ENCODE assay signal across 11 cellular contexts in genomic region chr1:47415728-47416318, GRCh38. TPM values are rescaled to one million over a fixed set of nuclear protein-coding genes. Genes with fewer than 3 reads are reported as not detected.
DNase-seq lines count a peak whose midpoint lies in the region; ATAC-seq and TF ChIP-seq lines count a peak whose summit lies in the region.
"Had no signal": no experiment of that assay in that cellular context is flagged by ENCODE, and none has a peak within 500 bp of the region (broad histone marks: within the 10 kb centered on the region; RNA-seq: fewer than 3 reads in every experiment).

Gene FOXE3, plus strand, starts transcription at chr1:47416285. Its CDS starts 31 bp downstream, at chr1:47416316.

- H3K27me3 ChIP-seq in GM23248 (replicated peaks; ENCODE audit: insufficient read depth) (no peaks in the 10 kb centered on the region; the same call in 1 of the 2 replicates), parathyroid adenoma (ENCODE audit: control insufficient read depth, insufficient read depth, low read length) (no peaks in the 10 kb centered on the region)
- H3K27me3 ChIP-seq: ovary had no signal

- H3K79me2 ChIP-seq in GM23248 (ENCODE audit: insufficient read depth), result no peaks in the 10 kb centered on the region
- H3K79me2 ChIP-seq in parathyroid adenoma, result no peaks in the 10 kb centered on the region

- H3F3A ChIP-seq in GM23248 (ENCODE audit: insufficient read depth), result peaks cover 10% of the 10 kb centered on the region

- H3K9ac ChIP-seq in GM23248, result no peak within 1 kb of the TSS
- H3K9ac ChIP-seq in parathyroid adenoma, result no peak within 1 kb of the TSS

- no peaks in the 10 kb centered on the region for H3K9me2 ChIP-seq in GM23248 (ENCODE audit: insufficient read depth)

- H3K9me3 ChIP-seq in GM23248 (ENCODE audit: low read depth), result no peaks in the 10 kb centered on the region
- no peaks in the 10 kb centered on the region for H3K9me3 ChIP-seq in T-helper 17 cell (ENCODE audit: control insufficient read depth, low read length, poor library complexity, severe bottlenecking)
- H3K9me3 ChIP-seq in parathyroid adenoma (ENCODE audit: control insufficient read depth, low read length), result no peaks in the 10 kb centered on the region
- H3K9me3 ChIP-seq: ovary had no signal

- in situ Hi-C loops in GM23248 (cut with MboI), result no loop called here

- ATAC-seq in T-helper 17 cell, result no peak
- ATAC-seq: K562 had no signal

- H3K4me3 Mint-ChIP-seq in T-helper 17 cell, result peak within 1 kb of the TSS; percentile 87

- 39 to 49% methylated on average over 11 to 21 of the region's 21 CpGs for WGBS in GM23248 (ENCODE audit: low coverage in 1 of 2, low lambda C conversion rate in 2 of 2, missing lambda C conversion rate in 2 of 2), 2 experiments

- peaks cover 57% of the 10 kb centered on the region for H3K27me3 Mint-ChIP-seq in T-helper 17 cell

- peak within 1 kb of the TSS; percentile 60 for H3K4me3 ChIP-seq in GM23248
- peak within 1 kb of the TSS; percentile 12 for H3K4me3 ChIP-seq in fibroblast of pulmonary artery (replicated peaks; ENCODE audit: low read depth, low read length)
- no peak within 1 kb of the TSS for H3K4me3 ChIP-seq in parathyroid adenoma (ENCODE audit: low read depth, low read length)
- H3K4me3 ChIP-seq: K562, ovary had no signal

- no peaks in the 10 kb centered on the region for H3K36me3 ChIP-seq in GM23248 (ENCODE audit: low read depth)
- no peaks in the 10 kb centered on the region for H3K36me3 ChIP-seq in parathyroid adenoma (ENCODE audit: control insufficient read depth, insufficient read depth, low read length)
- H3K36me3 ChIP-seq: ovary had no signal

- H4K20me1 ChIP-seq in GM23248 (ENCODE audit: insufficient read depth), result no peaks in the 10 kb centered on the region

- H3K36me3 Mint-ChIP-seq in T-helper 17 cell (ENCODE audit: low read depth), result peaks cover 9% of the 10 kb centered on the region

- peak within 1 kb of the TSS; percentile 73 for H3K4me2 ChIP-seq in GM23248 (ENCODE audit: unreplicated experiment)
- no peak within 1 kb of the TSS for H3K4me2 ChIP-seq in parathyroid adenoma (ENCODE audit: low read length)

- H3K27ac ChIP-seq in GM23248 (no peak within 1 kb of the TSS), parathyroid adenoma (no peak within 1 kb of the TSS), substantia nigra (ENCODE audit: low read depth, low read length, poor library complexity, severe bottlenecking) (no peak within 1 kb of the TSS)
- H3K27ac ChIP-seq: ovary had no signal

- H2AFZ ChIP-seq in GM23248 (no peak within 1 kb of the TSS; the same call in 1 of the 2 replicates), parathyroid adenoma (peak within 1 kb of the TSS; percentile 53)

- peaks cover 10% of the 10 kb centered on the region for H3K4me1 Mint-ChIP-seq in T-helper 17 cell

- H3K4me1 ChIP-seq in GM23248 (ENCODE audit: insufficient read depth) (peaks cover 12% of the 10 kb centered on the region), parathyroid adenoma (no peaks in the 10 kb centered on the region)

- TF ChIP-seq CTCF in fibroblast of pulmonary artery (IDR thresholded peaks at IDR 0.05; ENCODE audit: low read length, missing control alignments) (no peak), parathyroid adenoma (IDR thresholded peaks at IDR 0.05) (no peak)

- H3K27ac Mint-ChIP-seq in T-helper 17 cell, result no peak within 1 kb of the TSS

- DNase-seq in GM23248 (no peak), T-helper 17 cell (no peak), fibroblast of pulmonary artery (ENCODE audit: low read depth) (no peak), substantia nigra (lab: John Stamatoyannopoulos, UW) (no peak), RKO (ENCODE audit: low spot score) (no peak)
- no peak for DNase-seq in activated effector memory CD4-positive, alpha-beta T cell treated with Interleukin-2 at 50 U/mL for 16 hours
- DNase-seq: ovary, T1000 had no signal

RNA-seq across cellular contexts. Expression of gene FOXE3, which starts in this region (rescaled TPM):
- total RNA-seq in GM23248 (2014; rRNA removed; shearing (Covaris generic)), result 0.13 TPM in 1 of 2 replicates, not detected in the other
- 0.13 TPM in 1 of 2 replicates, not detected in the other for polyA plus RNA-seq in GM23248 (2016; fragmentation: Nextera tagmentation; extraction: Ambion mirVana)
- total RNA-seq in T-helper 17 cell, result not detected
- total RNA-seq: glomerular endothelial cell, K562, ovary had no signal
- polyA plus RNA-seq: K562, ovary had no signal
